ENCODE assay signal across 9 cellular contexts in genomic region chr15:63497642-63498100, GRCh38. TPM values are rescaled to one million over a fixed set of nuclear protein-coding genes. Genes with fewer than 3 reads are reported as not detected.
A peak's percentile ranks its signal among the peaks of the same experiment; 100 is the strongest.
DNase-seq lines count a peak whose midpoint lies in the region; ATAC-seq, FAIRE-seq and TF ChIP-seq lines count a peak whose summit lies in the region.
"Had no signal": no experiment of that assay in that cellular context is flagged by ENCODE, and none has a peak within 500 bp of the region (broad histone marks: within the 10 kb centered on the region; RNA-seq: fewer than 3 reads in every experiment).

No MANE protein-coding gene starts in this region.

- H3K9ac ChIP-seq in K562 (ENCODE audit: insufficient read depth in 1 of 2, low read depth in 2 of 2, low read length in 2 of 2), result no peak overlapping the region

- TF ChIP-seq CTCF in K562 (IDR thresholded peaks at IDR 0.05 in 2 of 3, conservative IDR thresholded peaks at IDR 0.05 in 1 of 3; ENCODE audit: insufficient read depth in 2 of 3, low read depth in 1 of 3, low read length in 3 of 3), result no peak

- H2AFZ ChIP-seq in K562 (ENCODE audit: low read depth, low read length), result no peak overlapping the region

- CTCF ChIA-PET in K562 (lab: Yijun Ruan, JAX; ENCODE audit: low intra/inter-chr PET ratio), result no interaction called here

- H3K4me1 ChIP-seq in K562 (replicated peaks in 1 of 2; ENCODE audit: control insufficient read depth in 2 of 2, insufficient read depth in 2 of 2, low read length in 2 of 2), result peaks cover 3 to 12% of the 10 kb centered on the region in 2 experiments

- no peaks in the 10 kb centered on the region for H3K79me2 ChIP-seq in K562 (ENCODE audit: control insufficient read depth, insufficient read depth, low read length)

- peak; percentile 45 for TF ChIP-seq EP300 in K562 (IDR thresholded peaks at IDR 0.05; ENCODE audit: low read length)

- in situ Hi-C loops in K562 (cut with MboI), result no loop called here

- no peak for TF ChIP-seq POLR2A in K562 (conservative IDR thresholded peaks at IDR 0.05)

- 22% methylated on average over 3 of the region's 3 CpGs for WGBS in K562 (ENCODE audit: insufficient coverage, low coverage, missing lambda C conversion rate)

- POLR2A ChIA-PET in K562 (lab: Yijun Ruan, JAX), result interaction anchor here (0.6 to 2.0 kb wide), 2 partner anchors 10 to 1152 kb away, joined by 3 to 12 read pairs; no protein-coding TSS in a partner anchor

- no peaks in the 10 kb centered on the region for H3K9me3 ChIP-seq in K562 (replicated peaks; ENCODE audit: control insufficient read depth, insufficient read depth, low read depth, low read length)

- no peak overlapping the region for H3K4me2 ChIP-seq in K562 (ENCODE audit: insufficient read depth, low read length)

- BruUV-seq in K562 (replicated peaks; lab: Mats Ljungman, UMichigan), result no TSS peak

- H3K9me1 ChIP-seq in K562 (ENCODE audit: control insufficient read depth, insufficient read depth, low read length), result peaks cover under 1% of the 10 kb centered on the region

- no peaks in the 10 kb centered on the region for H3K36me3 ChIP-seq in K562 (ENCODE audit: control insufficient read depth, insufficient read depth, low read length)

- intact Hi-C loops in K562 (cut with micrococcal nuclease), result no loop called here

- H3K4me3 ChIP-seq in K562, result no peak overlapping the region

- TF ChIP-seq RAD21 in K562 (CRISPR knock-in tag; conservative IDR thresholded peaks at IDR 0.05 in 1 of 2, IDR thresholded peaks at IDR 0.05 in 1 of 2), result no peak

- ATAC-seq in HG02610 (IDR thresholded peaks at IDR 0.05; ENCODE audit: unreplicated experiment), result peak; percentile 31
- peak; percentile 58 for ATAC-seq in K562

- no peak overlapping the region for H3K27ac ChIP-seq in K562 (ENCODE audit: extremely low read depth, low read depth, low read length)

- H3K27me3 ChIP-seq in K562 (ENCODE audit: control insufficient read depth in 2 of 2, insufficient read depth in 2 of 2, low read length in 2 of 2), result no peaks in the 10 kb centered on the region

- H4K20me1 ChIP-seq in K562 (replicated peaks; ENCODE audit: control insufficient read depth, insufficient read depth, low read length), result no peaks in the 10 kb centered on the region

- DNase-seq in T-helper 2 cell, result peak in 4 of 5 experiments; percentile 33 to 96 (median 78)
- DNase-seq in K562 (ENCODE audit: extremely low read depth in 1 of 4, low spot score in 3 of 4), result no peak
- DNase-seq in stimulated activated CD4-positive, alpha-beta T cell treated with anti-CD3 and anti-CD28 coated beads, Interleukin-4, amount 100 ng/mL, for 24 hours, result peak; percentile 62
- DNase-seq in NCI-H748 treated with DMSO at 0.1 percent for 48 hours (lab: John Stamatoyannopoulos, UW), result no peak
- no peak for DNase-seq in A172 (ENCODE audit: low spot score)
- DNase-seq in DMS114 treated with DMSO at 0.1 percent for 48 hours (lab: John Stamatoyannopoulos, UW; ENCODE audit: unreplicated experiment), result no peak
- no peak for DNase-seq in HuH-7.5 (ENCODE audit: low spot score)

- FAIRE-seq in K562 (lab: Jason Lieb, UNC), result peak; percentile 60
- FAIRE-seq: islet of Langerhans had no signal

TF ChIP-seq in K562, 482 proteins besides CTCF, POLR2A, EP300 and RAD21 (continues in another document):
- no peak for TF ChIP-seq NCOA2 (IDR thresholded peaks at IDR 0.05; ENCODE audit: partially characterized antibody in 2 of 2)
- TF ChIP-seq RERE (CRISPR knock-in tag; IDR thresholded peaks at IDR 0.05; ENCODE audit: borderline replicate concordance), result no peak
- TF ChIP-seq MYBL2 (IDR thresholded peaks at IDR 0.05; ENCODE audit: low read depth), result no peak
- TF ChIP-seq MYBL2 (CRISPR knock-in tag; IDR thresholded peaks at IDR 0.05; ENCODE audit: borderline replicate concordance), result no peak
- TF ChIP-seq BACH1 (tag; IDR thresholded peaks at IDR 0.05), result no peak
- TF ChIP-seq KAT2B (IDR thresholded peaks at IDR 0.05; ENCODE audit: low read depth, low read length), result no peak
- TF ChIP-seq FOXP4 (CRISPR knock-in tag; IDR thresholded peaks at IDR 0.05; ENCODE audit: borderline replicate concordance), result no peak
- TF ChIP-seq ZNF764 (CRISPR knock-in tag; IDR thresholded peaks at IDR 0.05; ENCODE audit: low read depth), result no peak
- TF ChIP-seq NFIX (CRISPR knock-in tag; IDR thresholded peaks at IDR 0.05; ENCODE audit: low read depth), result no peak
- peak; percentile 67; the same call in 1 of the 2 replicates for TF ChIP-seq ATF7 (IDR thresholded peaks at IDR 0.05)
- TF ChIP-seq MXI1 (IDR thresholded peaks at IDR 0.05; ENCODE audit: low read depth, low read length), result no peak
- TF ChIP-seq STAG1 (CRISPR knock-in tag; IDR thresholded peaks at IDR 0.05; ENCODE audit: borderline replicate concordance), result no peak
- no peak for TF ChIP-seq MED1 (CRISPR knock-in tag; IDR thresholded peaks at IDR 0.05; ENCODE audit: borderline replicate concordance)

RNA-seq across cellular contexts. Expression of gene USP3, which starts 6.7 kb away (rescaled TPM):
- total RNA-seq in K562 (2011; cell fraction: chromatin; rRNA removed; ENCODE audit: low replicate concordance), result 55.7 and 143 TPM in 2 replicates
- 31.0 and 37.8 TPM in 2 replicates for total RNA-seq in K562 (2011; cell fraction: nucleolus; rRNA removed)
- total RNA-seq in K562 (2011; cell fraction: nucleoplasm; rRNA removed), result 72.7 and 100 TPM in 2 replicates
- total RNA-seq in K562 (2014; rRNA removed) (21.7 and 31.2 TPM in 2 replicates), K562 (2014; rRNA removed; fragmentation: Illumina TruSeq; extraction: Trizol) (49.7 and 50.3 TPM in 2 replicates), K562 (2015; rRNA removed; fragmentation: Illumina TruSeq; extraction: Trizol) (44.6 and 46.1 TPM in 2 replicates), K562 (2021) (48.8 and 54.3 TPM in 2 replicates)
- polyA plus RNA-seq in K562 (2011; rRNA removed) (17.3 and 23.1 TPM in 2 replicates), K562 (2014; fragmentation: Illumina TruSeq; extraction: Trizol) (38.7 and 42.8 TPM in 2 replicates), K562 (2014; fragmentation: Nextera tagmentation; extraction: Ambion mirVana) (10 to 100 TPM; 24.3 to 34.8 TPM), K562 (2014; rRNA removed) (19.5 and 21.2 TPM in 2 replicates)
- polyA plus RNA-seq in K562 (2011; cell fraction: cytosol; rRNA removed), result 12.0 and 15.1 TPM in 2 replicates
- polyA plus RNA-seq in K562 (2011; cell fraction: nucleus; rRNA removed), result 47.4 and 78.4 TPM in 2 replicates
- polyA plus RNA-seq in K562 (2012), result 29.3 and 55.6 TPM in 2 replicates
- 35.6 and 53.7 TPM in 2 replicates for polyA minus RNA-seq in K562 (2011; rRNA and poly(A)+ RNA removed)
- 23.0 and 36.5 TPM in 2 replicates for polyA minus RNA-seq in K562 (2011; cell fraction: cytosol; rRNA and poly(A)+ RNA removed)
- polyA minus RNA-seq in K562 (2011; cell fraction: nucleus; rRNA and poly(A)+ RNA removed), result 50.5 and 79.3 TPM in 2 replicates
- total RNA-seq in A172 (2014; rRNA removed; shearing (Covaris generic)), result 24.3 and 27.7 TPM in 2 replicates

Comparison
In these comparisons a context has a peak if more than half of its experiments do, and no peak if none do; other contexts are left out.
1. DNase-seq: peak in T-helper 2 cell (4 of 5) and stimulated activated CD4-positive, alpha-beta T cell treated with anti-CD3 and anti-CD28 coated beads, Interleukin-4, amount 100 ng/mL, for 24 hours (single experiment); none in K562 (0 of 4), NCI-H748 treated with DMSO at 0.1 percent for 48 hours (single experiment), A172 (single experiment), DMS114 treated with DMSO at 0.1 percent for 48 hours (single experiment) and HuH-7.5 (single experiment).